Comparison of ENCODE assay signal across 11 cellular contexts in genomic region chr17:63571632-63572310, GRCh38. TPM values are rescaled to one million over a fixed set of nuclear protein-coding genes. Genes with fewer than 3 reads are reported as not detected.
DNase-seq lines count a peak whose midpoint lies in the region; ATAC-seq, FAIRE-seq and TF ChIP-seq lines count a peak whose summit lies in the region.
"Had no signal": no experiment of that assay in that cellular context is flagged by ENCODE, and none has a peak within 500 bp of the region (broad histone marks: within the 10 kb centered on the region; RNA-seq: fewer than 3 reads in every experiment).

No MANE protein-coding gene starts in this region.

- H3K4me3 ChIP-seq in bronchial epithelial cell (ENCODE audit: low read depth, low read length) = no peak overlapping the region
- H3K4me3 ChIP-seq in mucosa of descending colon = no peak overlapping the region
- H3K4me3 ChIP-seq: pancreas had no signal

- in situ Hi-C loops in Caki2 (cut with HindIII; ENCODE audit: low pct_unique_long_range_greater_than_20kb, low sequenced_read_pairs) = no loop called here

- no peak for FAIRE-seq in bronchial epithelial cell (lab: Jason Lieb, UNC)
- FAIRE-seq: pancreas had no signal

- TF ChIP-seq CTCF in bronchial epithelial cell (IDR thresholded peaks at IDR 0.05; ENCODE audit: insufficient read depth, low read length, severe bottlenecking) (no peak), mucosa of descending colon (IDR thresholded peaks at IDR 0.05) (no peak)

- ATAC-seq in mucosa of descending colon = peak; percentile 52
- no peak for ATAC-seq in GM18519 (IDR thresholded peaks at IDR 0.05; ENCODE audit: low FRiP score, unreplicated experiment)
- ATAC-seq: pancreas had no signal

- DNase-seq in Caki2 (ENCODE audit: low read depth) (peak; percentile 30), M059J (ENCODE audit: low read depth) (peak; percentile 65), bronchial epithelial cell (ENCODE audit: low read depth) (peak; percentile 58), mucosa of descending colon (no peak), SHP77 treated with DMSO at 0.1 percent for 48 hours (lab: John Stamatoyannopoulos, UW) (no peak), cerebellar cortex (ENCODE audit: low spot score) (no peak)
- no peak for DNase-seq in activated CD4-positive, alpha-beta T cell treated with anti-CD3 and anti-CD28 coated beads for 48 hours
- DNase-seq: anterior cingulate cortex, NCI-H446 treated with DMSO at 0.1 percent for 48 hours, pancreas had no signal

- no peaks in the 10 kb centered on the region for H3K4me1 ChIP-seq in mucosa of descending colon (ENCODE audit: low read depth)
- H3K4me1 ChIP-seq: pancreas had no signal

- H3K27me3 ChIP-seq in bronchial epithelial cell (ENCODE audit: control insufficient read depth, insufficient read depth, low read length) = no peaks in the 10 kb centered on the region
- H3K27me3 ChIP-seq: pancreas had no signal

- no peaks in the 10 kb centered on the region for H3K9me3 ChIP-seq in mucosa of descending colon
- H3K9me3 ChIP-seq: pancreas had no signal

- intact Hi-C loops in mucosa of descending colon (cut with DNase I, micrococcal nuclease) = no loop called here

- H3K36me3 ChIP-seq in bronchial epithelial cell (ENCODE audit: control insufficient read depth, insufficient read depth, low read length) (no peaks in the 10 kb centered on the region), mucosa of descending colon (ENCODE audit: low read depth) (no peaks in the 10 kb centered on the region)
- H3K36me3 ChIP-seq: pancreas had no signal

RNA-seq across cellular contexts. Expression of gene DCAF7, which starts 21.5 kb away (rescaled TPM):
- 9.8 and 14.8 TPM in 2 replicates for total RNA-seq in Caki2 (2014; rRNA removed; shearing (Covaris generic); ENCODE audit: low replicate concordance)
- 34.8 and 52.9 TPM in 2 replicates for total RNA-seq in M059J (2014; rRNA removed; shearing (Covaris generic))
- 9.5 and 10.6 TPM in 2 replicates for total RNA-seq in bronchial epithelial cell
- total RNA-seq in mucosa of descending colon = 10 to 100 TPM; 69.0 to 87.3 (median 84.9) TPM

RNA-seq across cellular contexts. Expression of gene TACO1, which starts 28.9 kb away (rescaled TPM):
- total RNA-seq in Caki2 (2014; rRNA removed; shearing (Covaris generic); ENCODE audit: low replicate concordance) = 43.0 and 55.4 TPM in 2 replicates
- total RNA-seq in M059J (2014; rRNA removed; shearing (Covaris generic)) = 19.6 and 26.7 TPM in 2 replicates
- total RNA-seq in bronchial epithelial cell (11.5 and 11.6 TPM in 2 replicates), mucosa of descending colon (10 to 100 TPM; 21.7 to 34.4 (median 29.7) TPM)

RNA-seq across cellular contexts. Expression of gene KCNH6, which starts 48.6 kb away (rescaled TPM):
- total RNA-seq in Caki2 (2014; rRNA removed; shearing (Covaris generic); ENCODE audit: low replicate concordance) = 0.09 TPM in 1 of 2 replicates, not detected in the other
- total RNA-seq in M059J (2014; rRNA removed; shearing (Covaris generic)) = not detected in 2 replicates
- total RNA-seq in bronchial epithelial cell (not detected in 2 replicates), mucosa of descending colon (under 1 TPM in 2 of 3 donors, not detected in 1; 0.58 to 0.64 TPM)

RNA-seq across cellular contexts. Expression of gene MAP3K3, which starts 50.4 kb away (rescaled TPM):
- 14.5 and 16.7 TPM in 2 replicates for total RNA-seq in Caki2 (2014; rRNA removed; shearing (Covaris generic); ENCODE audit: low replicate concordance)
- total RNA-seq in M059J (2014; rRNA removed; shearing (Covaris generic)) = 15.8 and 24.0 TPM in 2 replicates
- total RNA-seq in bronchial epithelial cell = 10.1 and 11.1 TPM in 2 replicates
- 10 to 100 TPM; 13.0 to 54.7 (median 18.5) TPM for total RNA-seq in mucosa of descending colon

Comparison
In these comparisons a context has a peak if more than half of its experiments do, and no peak if none do; other contexts are left out.
1. DNase-seq: peak in Caki2 (single experiment), M059J (single experiment) and bronchial epithelial cell (single experiment); none in mucosa of descending colon (0 of 3), activated CD4-positive, alpha-beta T cell treated with anti-CD3 and anti-CD28 coated beads for 48 hours (single experiment), SHP77 treated with DMSO at 0.1 percent for 48 hours (single experiment) and cerebellar cortex (single experiment).